30 cellular contexts compared by ENCODE assay signal in genomic region chr11:134921938-134922337, GRCh38.
"Had no signal": no experiment of that assay in that cellular context is flagged by ENCODE, and none has a peak within 500 bp of the region (broad histone marks: within the 10 kb centered on the region; RNA-seq: fewer than 3 reads in every experiment).

No MANE protein-coding gene starts in this region.

- H3K4me1 ChIP-seq: ascending aorta, SJCRH30 had no signal

- H3K36me3 ChIP-seq: ascending aorta, cardiac muscle cell, SJCRH30 had no signal

- H3K4me2 ChIP-seq: SK-N-SH had no signal

- DNase-seq: activated CD4-positive, alpha-beta T cell treated with anti-CD3 and anti-CD28 coated beads for 36 hours; activated CD4-positive, alpha-beta T cell treated with anti-CD3 and anti-CD28 coated beads, Interleukin-2, amount 10 ng/mL, durations not matched to agents 7 days and 5 days; activated CD4-positive, alpha-beta T cell treated with anti-CD3 and anti-CD28 coated beads, Interleukin-2, amount 50 U/mL, for 48 hours; activated CD8-positive, alpha-beta T cell treated with anti-CD3 and anti-CD28 coated beads, Interleukin-2, amount 10 ng/mL, durations not matched to agents 7 days and 5 days; activated gamma-delta T cell; activated naive CD4-positive, alpha-beta T cell treated with Interleukin-2 at 50 U/mL for 16 hours; activated naive CD8-positive, alpha-beta T cell treated with anti-CD3 and anti-CD28 coated beads, Interleukin-2, amount 10 ng/mL, durations not matched to agents 7 days and 5 days; activated T-cell treated with anti-CD3 and anti-CD28 coated beads, Interleukin-2, amount 50 U/mL, for 24 hours; amygdala; NCI-H1092 treated with DMSO at 0.1 percent for 48 hours; NCI-H1417; NCI-H146; NCI-H187; NCI-H2029 treated with DMSO at 0.1 percent for 48 hours; NCI-H2107; NCI-H345; NCI-H524 treated with DMSO at 0.1 percent for 48 hours; SHP77; SJCRH30; SK-N-SH had no signal

- H3K9me3 ChIP-seq: ascending aorta, SJCRH30, SK-N-SH had no signal

- H3K27me3 ChIP-seq: ascending aorta, cardiac muscle cell had no signal

- H3K36me3 Mint-ChIP-seq: activated naive CD4-positive, alpha-beta T cell treated with anti-CD3 and anti-CD28 coated beads, Interleukin-2, amount 50 U/mL, for 24 hours; activated naive CD8-positive, alpha-beta T cell treated with anti-CD3 and anti-CD28 coated beads, Interleukin-2, amount 10 ng/mL, durations not matched to agents 7 days and 5 days had no signal

- H3K27ac ChIP-seq: cardiac muscle cell, SJCRH30 had no signal

- H3K27ac Mint-ChIP-seq: activated CD4-positive, alpha-beta T cell treated with anti-CD3 and anti-CD28 coated beads for 36 hours; activated CD4-positive, alpha-beta T cell treated with anti-CD3 and anti-CD28 coated beads, Interleukin-2, amount 10 ng/mL, durations not matched to agents 7 days and 5 days; activated CD8-positive, alpha-beta T cell treated with anti-CD3 and anti-CD28 coated beads, Interleukin-2, amount 10 ng/mL, durations not matched to agents 7 days and 5 days; activated naive CD4-positive, alpha-beta T cell treated with anti-CD3 and anti-CD28 coated beads, Interleukin-2, amount 50 U/mL, for 24 hours; activated naive CD8-positive, alpha-beta T cell treated with anti-CD3 and anti-CD28 coated beads, Interleukin-2, amount 10 ng/mL, durations not matched to agents 7 days and 5 days; activated T-cell treated with anti-CD3 and anti-CD28 coated beads, Interleukin-2, amount 50 U/mL, for 24 hours; activated T-helper 2 cell treated with anti-CD3 and anti-CD28 coated beads, Interferon-gamma antibody, Interleukin-2, Interleukin-4, amounts not matched to agents 10 μg/mL and 5 μg/mL and 100 μg/mL, durations not matched to agents 14 hours and 24 hours and 36 hours; T-helper 1 cell treated with Interleukin-12 subunit alpha and Interleukin-12 subunit beta and Interleukin-4 antibody, amounts not matched to agents 30 μg/mL and 1 μg/mL, for 36 hours; T-helper 2 cell treated with Interferon-gamma antibody and Interleukin-4, amounts not matched to agents 5 μg/mL and 100 μg/mL, for 36 hours; WTC11 had no signal

- H3K4me3 Mint-ChIP-seq: activated CD4-positive, alpha-beta T cell treated with anti-CD3 and anti-CD28 coated beads for 36 hours; activated CD4-positive, alpha-beta T cell treated with anti-CD3 and anti-CD28 coated beads, Interleukin-2, amount 10 ng/mL, durations not matched to agents 7 days and 5 days; activated CD8-positive, alpha-beta T cell treated with anti-CD3 and anti-CD28 coated beads, Interleukin-2, amount 10 ng/mL, durations not matched to agents 7 days and 5 days; activated naive CD4-positive, alpha-beta T cell treated with anti-CD3 and anti-CD28 coated beads, Interleukin-2, amount 50 U/mL, for 24 hours; activated naive CD8-positive, alpha-beta T cell treated with anti-CD3 and anti-CD28 coated beads, Interleukin-2, amount 10 ng/mL, durations not matched to agents 7 days and 5 days; activated T-cell treated with anti-CD3 and anti-CD28 coated beads, Interleukin-2, amount 50 U/mL, for 24 hours; central memory CD8-positive, alpha-beta T cell; T-helper 1 cell treated with Interleukin-12 subunit alpha and Interleukin-12 subunit beta and Interleukin-4 antibody, amounts not matched to agents 30 μg/mL and 1 μg/mL, for 36 hours; T-helper 2 cell treated with Interferon-gamma antibody and Interleukin-4, amounts not matched to agents 5 μg/mL and 100 μg/mL, for 36 hours; WTC11 had no signal

- H3K4me1 Mint-ChIP-seq: activated CD4-positive, alpha-beta T cell treated with anti-CD3 and anti-CD28 coated beads for 36 hours; activated CD4-positive, alpha-beta T cell treated with anti-CD3 and anti-CD28 coated beads, Interleukin-2, amount 10 ng/mL, durations not matched to agents 7 days and 5 days; activated naive CD4-positive, alpha-beta T cell treated with anti-CD3 and anti-CD28 coated beads, Interleukin-2, amount 50 U/mL, for 24 hours; activated naive CD8-positive, alpha-beta T cell treated with anti-CD3 and anti-CD28 coated beads, Interleukin-2, amount 10 ng/mL, durations not matched to agents 7 days and 5 days; central memory CD8-positive, alpha-beta T cell; WTC11 had no signal

- H3K9ac ChIP-seq: SK-N-SH had no signal

- H3K9me3 Mint-ChIP-seq: activated CD4-positive, alpha-beta T cell treated with anti-CD3 and anti-CD28 coated beads, Interleukin-2, amount 10 ng/mL, durations not matched to agents 7 days and 5 days; activated naive CD4-positive, alpha-beta T cell treated with anti-CD3 and anti-CD28 coated beads, Interleukin-2, amount 50 U/mL, for 24 hours; activated T-cell treated with anti-CD3 and anti-CD28 coated beads, Interleukin-2, amount 50 U/mL, for 24 hours; activated T-helper 2 cell treated with anti-CD3 and anti-CD28 coated beads, Interferon-gamma antibody, Interleukin-2, Interleukin-4, amounts not matched to agents 10 μg/mL and 5 μg/mL and 100 μg/mL, durations not matched to agents 14 hours and 24 hours and 36 hours; T-helper 1 cell treated with Interleukin-12 subunit alpha and Interleukin-12 subunit beta and Interleukin-4 antibody, amounts not matched to agents 30 μg/mL and 1 μg/mL, for 36 hours had no signal

- ATAC-seq: activated CD4-positive, alpha-beta T cell treated with anti-CD3 and anti-CD28 coated beads for 36 hours; activated CD4-positive, CD25-positive, alpha-beta regulatory T cell treated with anti-CD3 and anti-CD28 coated beads, Interleukin-2, amount 50 U/mL, for 24 hours; activated CD8-positive, alpha-beta T cell treated with anti-CD3 and anti-CD28 coated beads, Interleukin-2, amount 10 ng/mL, durations not matched to agents 7 days and 5 days; Panc1; WTC11 had no signal

- H3K4me3 ChIP-seq: ascending aorta, cardiac muscle cell, SJCRH30 had no signal
